Comparison of ENCODE assay signal across 23 cellular contexts in the genomic region with DNA sequence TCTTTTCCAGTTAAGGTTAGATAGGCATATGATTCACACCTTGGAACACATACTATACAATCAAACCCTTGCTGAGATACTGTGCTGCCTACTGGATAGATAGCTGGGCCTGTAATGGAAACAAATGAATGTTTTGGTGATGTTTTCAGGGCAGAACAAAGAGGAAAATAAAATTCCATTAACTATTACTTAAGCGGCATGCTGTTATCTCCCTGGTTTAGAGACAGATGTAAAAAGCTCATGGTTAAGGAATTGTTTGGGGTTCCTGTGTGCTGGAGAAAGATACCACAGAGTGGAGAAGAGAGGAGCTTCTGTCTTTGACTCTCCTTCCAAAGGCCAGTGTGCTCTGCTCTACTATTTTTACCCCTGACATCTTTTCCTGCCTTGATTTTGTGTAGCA.
"Had no signal": no experiment of that assay in that cellular context is flagged by ENCODE, and none has a peak within 500 bp of the region (broad histone marks: within the 10 kb centered on the region; RNA-seq: fewer than 3 reads in every experiment).

No MANE protein-coding gene starts in this region.

- H3K9me3 ChIP-seq: gastrocnemius medialis, left lung, neutrophil, prostate gland, sigmoid colon, stomach, thyroid gland, vagina had no signal

- H3K36me3 Mint-ChIP-seq: naive thymus-derived CD8-positive, alpha-beta T cell; stimulated activated effector memory CD8-positive, alpha-beta T cell treated with anti-CD3 and anti-CD28 coated beads, Interleukin-12 subunit alpha, Interleukin-12 subunit beta, amount 100 ng/mL, for 72 hours had no signal

- H3K4me3 Mint-ChIP-seq: naive thymus-derived CD8-positive, alpha-beta T cell; stimulated activated effector memory CD8-positive, alpha-beta T cell treated with anti-CD3 and anti-CD28 coated beads, Interleukin-12 subunit alpha, Interleukin-12 subunit beta, amount 100 ng/mL, for 72 hours had no signal

- H3K27me3 Mint-ChIP-seq: naive thymus-derived CD8-positive, alpha-beta T cell had no signal

- ATAC-seq: gastrocnemius medialis; left lung; naive thymus-derived CD8-positive, alpha-beta T cell; stimulated activated effector memory CD8-positive, alpha-beta T cell treated with anti-CD3 and anti-CD28 coated beads, Interleukin-12 subunit alpha, Interleukin-12 subunit beta, amount 100 ng/mL, for 72 hours had no signal

- H3K4me1 Mint-ChIP-seq: naive thymus-derived CD8-positive, alpha-beta T cell; stimulated activated effector memory CD8-positive, alpha-beta T cell treated with anti-CD3 and anti-CD28 coated beads, Interleukin-12 subunit alpha, Interleukin-12 subunit beta, amount 100 ng/mL, for 72 hours had no signal

- H3K27ac ChIP-seq: gastrocnemius medialis, left lung, neutrophil, prostate gland, sigmoid colon, stomach, thyroid gland, vagina had no signal

- H3K4me1 ChIP-seq: gastrocnemius medialis, left lung, prostate gland, sigmoid colon, stomach, thyroid gland, vagina had no signal

- H3K4me3 ChIP-seq: dorsolateral prefrontal cortex, gastrocnemius medialis, left lung, prostate gland, sigmoid colon, stomach, thyroid gland, vagina had no signal

- FAIRE-seq: kidney had no signal

- DNase-seq: cortex of kidney; dorsolateral prefrontal cortex; effector CD4-positive, alpha-beta T cell; foreskin fibroblast; gastrocnemius medialis; head of caudate nucleus; kidney; left cardiac atrium; left lung; mesenchymal stem cell; naive thymus-derived CD8-positive, alpha-beta T cell; right cardiac atrium; sigmoid colon; stimulated activated CD4-positive, alpha-beta T cell treated with anti-CD3 and anti-CD28 coated beads, Interleukin-2, amount 100 ng/mL, for 24 hours; stimulated activated CD4-positive, alpha-beta T cell treated with anti-CD3 and anti-CD28 coated beads, Interleukin-4, amount 100 ng/mL, for 24 hours; stimulated activated naive CD4-positive, alpha-beta T cell treated with Interleukin-2 at 50 U/mL for 16 hours; stomach; thyroid gland; trophoblast cell had no signal

- H3K27ac Mint-ChIP-seq: naive thymus-derived CD8-positive, alpha-beta T cell; stimulated activated effector memory CD8-positive, alpha-beta T cell treated with anti-CD3 and anti-CD28 coated beads, Interleukin-12 subunit alpha, Interleukin-12 subunit beta, amount 100 ng/mL, for 72 hours had no signal

- H3K36me3 ChIP-seq: gastrocnemius medialis, left lung, neutrophil, prostate gland, sigmoid colon, stomach, thyroid gland, vagina had no signal

- H3K27me3 ChIP-seq: dorsolateral prefrontal cortex, gastrocnemius medialis, left lung, neutrophil, sigmoid colon, stomach, thyroid gland, vagina had no signal
